ENCODE assay signal across 13 cellular contexts in genomic region chr21:16305686-16306085, GRCh38.
DNase-seq lines count a peak whose midpoint lies in the region; ATAC-seq, FAIRE-seq and TF ChIP-seq lines count a peak whose summit lies in the region.
"Had no signal": no experiment of that assay in that cellular context is flagged by ENCODE, and none has a peak within 500 bp of the region (broad histone marks: within the 10 kb centered on the region; RNA-seq: fewer than 3 reads in every experiment).

No MANE protein-coding gene starts in this region.

- no peaks in the 10 kb centered on the region for H3K9me3 ChIP-seq in kidney (ENCODE audit: control insufficient read depth in 1 of 2, low read length in 2 of 2)

- no peak overlapping the region for H3K4me3 Mint-ChIP-seq in stimulated activated naive CD8-positive, alpha-beta T cell treated with anti-CD3 and anti-CD28 coated beads, Interleukin-15, amount 100 ng/mL, for 72 hours
- H3K4me3 Mint-ChIP-seq: memory B cell had no signal

- FAIRE-seq in kidney (lab: Jason Lieb, UNC): no peak

- peaks cover 5% of the 10 kb centered on the region for H3K4me1 Mint-ChIP-seq in stimulated activated naive CD8-positive, alpha-beta T cell treated with anti-CD3 and anti-CD28 coated beads, Interleukin-15, amount 100 ng/mL, for 72 hours
- H3K4me1 Mint-ChIP-seq: memory B cell had no signal

- H3K27ac ChIP-seq in kidney (ENCODE audit: low read depth in 2 of 2, low read length in 2 of 2) (no peak overlapping the region), skin epidermis (peak overlapping the region in 15 of 21 experiments; percentile 0 to 72 (median 20))

- DNase-seq in NCI-H1092 (lab: John Stamatoyannopoulos, UW) (peak; percentile 14), cerebellum (ENCODE audit: low spot score) (peak; percentile 24), kidney (no peak), HuH-7 (ENCODE audit: low spot score) (no peak), NCI-H82 (lab: John Stamatoyannopoulos, UW) (no peak)
- DNase-seq in NK-92 treated with Interleukin-12 subunit alpha and Interleukin-12 subunit beta, amount 100 ng/mL, for 24 hours (lab: John Stamatoyannopoulos, UW): no peak
- no peak for DNase-seq in stimulated activated naive CD8-positive, alpha-beta T cell treated with anti-CD3 and anti-CD28 coated beads, Interleukin-15, amount 100 ng/mL, for 72 hours
- DNase-seq: activated T-cell treated with anti-CD3 and anti-CD28 coated beads for 4 hours; DMS79 treated with DMSO at 0.1 percent for 48 hours; effector CD8-positive, alpha-beta T cell; H7 had no signal

- no peak overlapping the region for H3K27ac Mint-ChIP-seq in stimulated activated naive CD8-positive, alpha-beta T cell treated with anti-CD3 and anti-CD28 coated beads, Interleukin-15, amount 100 ng/mL, for 72 hours
- H3K27ac Mint-ChIP-seq: memory B cell had no signal

- H3K4me1 ChIP-seq in kidney (ENCODE audit: control insufficient read depth in 1 of 2, insufficient read depth in 1 of 2, low read depth in 1 of 2, low read length in 2 of 2): peaks cover 0 to 4% of the 10 kb centered on the region in 2 donors

- TF ChIP-seq CTCF in kidney (IDR thresholded peaks at IDR 0.05; ENCODE audit: borderline replicate concordance, extremely low read depth, insufficient read depth): no peak

- no peaks in the 10 kb centered on the region for H3K9me3 Mint-ChIP-seq in stimulated activated naive CD8-positive, alpha-beta T cell treated with anti-CD3 and anti-CD28 coated beads, Interleukin-15, amount 100 ng/mL, for 72 hours
- H3K9me3 Mint-ChIP-seq: memory B cell had no signal

- intact Hi-C loops in kidney (cut with DNase I): no loop called here

- no peaks in the 10 kb centered on the region for H3K27me3 Mint-ChIP-seq in stimulated activated naive CD8-positive, alpha-beta T cell treated with anti-CD3 and anti-CD28 coated beads, Interleukin-15, amount 100 ng/mL, for 72 hours
- H3K27me3 Mint-ChIP-seq: memory B cell had no signal

- no peaks in the 10 kb centered on the region for H3K36me3 ChIP-seq in kidney (ENCODE audit: control insufficient read depth in 1 of 2, insufficient read depth in 2 of 2, low read length in 2 of 2)

- no peak overlapping the region for H3K9ac ChIP-seq in kidney (ENCODE audit: low read length in 2 of 2)

- H3K4me3 ChIP-seq in kidney (ENCODE audit: low read length in 2 of 2): peak overlapping the region; percentile 14 to 24
- no peak overlapping the region for H3K4me3 ChIP-seq in skin epidermis

- no peak for ATAC-seq in stimulated activated naive CD8-positive, alpha-beta T cell treated with anti-CD3 and anti-CD28 coated beads, Interleukin-15, amount 100 ng/mL, for 72 hours

Comparison
In these comparisons a context has a peak if more than half of its experiments do, and no peak if none do; other contexts are left out.
1. DNase-seq: peak in NCI-H1092 (single experiment) and cerebellum (single experiment); none in kidney (single experiment), HuH-7 (single experiment), NK-92 treated with Interleukin-12 subunit alpha and Interleukin-12 subunit beta, amount 100 ng/mL, for 24 hours (single experiment), NCI-H82 (single experiment) and stimulated activated naive CD8-positive, alpha-beta T cell treated with anti-CD3 and anti-CD28 coated beads, Interleukin-15, amount 100 ng/mL, for 72 hours (0 of 2).
2. H3K27ac ChIP-seq: peak in skin epidermis (15 of 21); none in kidney (0 of 2).
3. H3K4me3 ChIP-seq: peak in kidney (2 of 2); none in skin epidermis (0 of 7).